14 cellular contexts compared by ENCODE assay signal in genomic region chr16:17348042-17348783, GRCh38.
DNase-seq lines count a peak whose midpoint lies in the region; ATAC-seq and TF ChIP-seq lines count a peak whose summit lies in the region.
"Had no signal": no experiment of that assay in that cellular context is flagged by ENCODE, and none has a peak within 500 bp of the region (broad histone marks: within the 10 kb centered on the region; RNA-seq: fewer than 3 reads in every experiment).

No MANE protein-coding gene starts in this region.

- TF ChIP-seq POLR2A in thyroid gland (IDR thresholded peaks at IDR 0.05), result no peak

- intact Hi-C loops in activated T-helper 2 cell treated with anti-CD3 and anti-CD28 coated beads, Interferon-gamma antibody, Interleukin-2, Interleukin-4, amounts not matched to agents 10 μg/mL and 5 μg/mL and 100 μg/mL, durations not matched to agents 14 hours and 24 hours and 36 hours (cut with micrococcal nuclease), result no loop called here
- intact Hi-C loops in thyroid gland (cut with DNase I), result no loop called here

- peak overlapping the region; percentile 43 for H3K27ac ChIP-seq in KOPT-K1 (ENCODE audit: low read depth, low read length, poor library complexity, severe bottlenecking)
- H3K27ac ChIP-seq in neutrophil, result peak overlapping the region; percentile 86
- no peak overlapping the region for H3K27ac ChIP-seq in thyroid gland
- H3K27ac ChIP-seq: A549 had no signal

- DNase-seq in activated CD4-positive, alpha-beta T cell treated with anti-CD3 and anti-CD28 coated beads, Interleukin-2, amount 10 ng/mL, durations not matched to agents 7 days and 5 days, result no peak
- no peak for DNase-seq in activated CD4-positive, alpha-beta T cell treated with anti-CD3 and anti-CD28 coated beads for 1 hour
- no peak for DNase-seq in activated T-helper 2 cell treated with anti-CD3 and anti-CD28 coated beads, Interferon-gamma antibody, Interleukin-2, Interleukin-4, amounts not matched to agents 10 μg/mL and 5 μg/mL and 100 μg/mL, durations not matched to agents 14 hours and 24 hours and 36 hours (ENCODE audit: low spot score)
- DNase-seq in NCI-H69 (lab: John Stamatoyannopoulos, UW) (no peak), thyroid gland (no peak)
- DNase-seq: left lung, NCI-H1105, NCI-H345 had no signal

- H3K27me3 Mint-ChIP-seq in activated CD4-positive, alpha-beta T cell treated with anti-CD3 and anti-CD28 coated beads, Interleukin-2, amount 10 ng/mL, durations not matched to agents 7 days and 5 days, result no peaks in the 10 kb centered on the region
- no peaks in the 10 kb centered on the region for H3K27me3 Mint-ChIP-seq in activated T-helper 2 cell treated with anti-CD3 and anti-CD28 coated beads, Interferon-gamma antibody, Interleukin-2, Interleukin-4, amounts not matched to agents 10 μg/mL and 5 μg/mL and 100 μg/mL, durations not matched to agents 14 hours and 24 hours and 36 hours (ENCODE audit: low read depth)

- no peaks in the 10 kb centered on the region for H3K36me3 ChIP-seq in KOPT-K1 (ENCODE audit: insufficient read depth, low read length)
- no peaks in the 10 kb centered on the region for H3K36me3 ChIP-seq in neutrophil
- no peaks in the 10 kb centered on the region for H3K36me3 ChIP-seq in thyroid gland
- H3K36me3 ChIP-seq: left lung had no signal

- peaks cover 86% of the 10 kb centered on the region for H3K4me1 Mint-ChIP-seq in activated CD4-positive, alpha-beta T cell treated with anti-CD3 and anti-CD28 coated beads, Interleukin-2, amount 10 ng/mL, durations not matched to agents 7 days and 5 days
- H3K4me1 Mint-ChIP-seq in activated T-helper 2 cell treated with anti-CD3 and anti-CD28 coated beads, Interferon-gamma antibody, Interleukin-2, Interleukin-4, amounts not matched to agents 10 μg/mL and 5 μg/mL and 100 μg/mL, durations not matched to agents 14 hours and 24 hours and 36 hours (ENCODE audit: low read depth), result peaks cover 61% of the 10 kb centered on the region

- CTCF ChIA-PET in activated CD4-positive, alpha-beta T cell treated with anti-CD3 and anti-CD28 coated beads, Interleukin-2, amount 10 ng/mL, durations not matched to agents 7 days and 5 days (lab: Charles Lee), result interaction anchor here (0.9 to 2.8 kb wide), 6 partner anchors 8 to 120 kb away, joined by 4 to 12 read pairs (median 6); no protein-coding TSS in a partner anchor

- TF ChIP-seq CTCF in neutrophil (IDR thresholded peaks at IDR 0.05), result no peak
- TF ChIP-seq CTCF in thyroid gland (IDR thresholded peaks at IDR 0.05), result no peak

- H3K9me3 ChIP-seq in KOPT-K1 (ENCODE audit: insufficient read depth, low read length, poor library complexity, severe bottlenecking) (no peaks in the 10 kb centered on the region), neutrophil (no peaks in the 10 kb centered on the region), thyroid gland (no peaks in the 10 kb centered on the region)
- H3K9me3 ChIP-seq: A549, left lung had no signal

- no peaks in the 10 kb centered on the region for H3K9me3 Mint-ChIP-seq in activated CD4-positive, alpha-beta T cell treated with anti-CD3 and anti-CD28 coated beads, Interleukin-2, amount 10 ng/mL, durations not matched to agents 7 days and 5 days
- H3K9me3 Mint-ChIP-seq in activated T-helper 2 cell treated with anti-CD3 and anti-CD28 coated beads, Interferon-gamma antibody, Interleukin-2, Interleukin-4, amounts not matched to agents 10 μg/mL and 5 μg/mL and 100 μg/mL, durations not matched to agents 14 hours and 24 hours and 36 hours, result no peaks in the 10 kb centered on the region
- H3K9me3 Mint-ChIP-seq: nephron had no signal

- no peak overlapping the region for H3K4me3 Mint-ChIP-seq in activated CD4-positive, alpha-beta T cell treated with anti-CD3 and anti-CD28 coated beads, Interleukin-2, amount 10 ng/mL, durations not matched to agents 7 days and 5 days
- H3K4me3 Mint-ChIP-seq in activated T-helper 2 cell treated with anti-CD3 and anti-CD28 coated beads, Interferon-gamma antibody, Interleukin-2, Interleukin-4, amounts not matched to agents 10 μg/mL and 5 μg/mL and 100 μg/mL, durations not matched to agents 14 hours and 24 hours and 36 hours (ENCODE audit: low read depth), result no peak overlapping the region

- H3K4me1 ChIP-seq in neutrophil (ENCODE audit: control insufficient read depth in 1 of 2, insufficient read depth in 1 of 2, low read depth in 1 of 2, low read length in 1 of 2) (peaks cover 91 to 99% of the 10 kb centered on the region in 2 experiments), thyroid gland (peaks cover 14 to 23% of the 10 kb centered on the region in 2 donors)
- H3K4me1 ChIP-seq: A549 had no signal

- H3K27ac Mint-ChIP-seq in activated CD4-positive, alpha-beta T cell treated with anti-CD3 and anti-CD28 coated beads, Interleukin-2, amount 10 ng/mL, durations not matched to agents 7 days and 5 days, result peak overlapping the region; percentile 97
- peak overlapping the region; percentile 97 for H3K27ac Mint-ChIP-seq in activated T-helper 2 cell treated with anti-CD3 and anti-CD28 coated beads, Interferon-gamma antibody, Interleukin-2, Interleukin-4, amounts not matched to agents 10 μg/mL and 5 μg/mL and 100 μg/mL, durations not matched to agents 14 hours and 24 hours and 36 hours

- POLR2A ChIA-PET in activated CD4-positive, alpha-beta T cell treated with anti-CD3 and anti-CD28 coated beads, Interleukin-2, amount 10 ng/mL, durations not matched to agents 7 days and 5 days (lab: Charles Lee), result no interaction called here

- no peak for ATAC-seq in HG03354 (IDR thresholded peaks at IDR 0.05; ENCODE audit: poor library complexity, severe bottlenecking, unreplicated experiment)
- ATAC-seq: A549, left lung, sciatic nerve had no signal

- WGBS in thyroid gland, 2 donors, result 94 to 95% methylated on average over 10 to 11 of the region's 11 CpGs

- H3K27me3 ChIP-seq in neutrophil, result no peaks in the 10 kb centered on the region
- no peaks in the 10 kb centered on the region for H3K27me3 ChIP-seq in thyroid gland
- H3K27me3 ChIP-seq: left lung had no signal

- H3K36me3 Mint-ChIP-seq in activated CD4-positive, alpha-beta T cell treated with anti-CD3 and anti-CD28 coated beads, Interleukin-2, amount 10 ng/mL, durations not matched to agents 7 days and 5 days (ENCODE audit: low read depth), result peaks cover 61% of the 10 kb centered on the region
- H3K36me3 Mint-ChIP-seq in activated T-helper 2 cell treated with anti-CD3 and anti-CD28 coated beads, Interferon-gamma antibody, Interleukin-2, Interleukin-4, amounts not matched to agents 10 μg/mL and 5 μg/mL and 100 μg/mL, durations not matched to agents 14 hours and 24 hours and 36 hours (ENCODE audit: low read depth), result peaks cover 23% of the 10 kb centered on the region

- peak overlapping the region in 1 of 2 experiments; percentile 36 for H3K4me3 ChIP-seq in neutrophil (ENCODE audit: low read depth in 1 of 2, low read length in 1 of 2)
- H3K4me3 ChIP-seq in thyroid gland (replicated peaks in 1 of 3), result no peak overlapping the region
- H3K4me3 ChIP-seq: A549, left lung had no signal

Comparison
In these comparisons a context has a peak if more than half of its experiments do, and no peak if none do; other contexts are left out.
1. H3K27ac ChIP-seq: peak in KOPT-K1 (single experiment) and neutrophil (single experiment); none in thyroid gland (0 of 3).